6 cellular contexts compared by ENCODE assay signal in genomic region chr4:153042757-153043156, GRCh38.
"Had no signal": no experiment of that assay in that cellular context is flagged by ENCODE, and none has a peak within 500 bp of the region (broad histone marks: within the 10 kb centered on the region; RNA-seq: fewer than 3 reads in every experiment).

No MANE protein-coding gene starts in this region.

- H3K36me3 ChIP-seq: HAP-1 had no signal

- H3K4me1 ChIP-seq: HAP-1 had no signal

- H3K4me3 ChIP-seq: GM23248, HAP-1 had no signal

- DNase-seq: GM23248, GOT3, H7, KG1 had no signal

- ATAC-seq: HCT116 had no signal

- H3K27ac ChIP-seq: GM23248 had no signal
